8 cellular contexts compared by ENCODE assay signal in genomic region chr2:56183643-56184499, GRCh38. TPM values are rescaled to one million over a fixed set of nuclear protein-coding genes. Genes with fewer than 3 reads are reported as not detected.
A peak's percentile ranks its signal among the peaks of the same experiment; 100 is the strongest.
DNase-seq lines count a peak whose midpoint lies in the region; ATAC-seq and TF ChIP-seq lines count a peak whose summit lies in the region.

TSS of gene CCDC85A (plus strand) at chr2:56183990. CDS start at chr2:56184625, 635 bp downstream.

- CTCF ChIA-PET in naive thymus-derived CD4-positive, alpha-beta T cell (lab: Charles Lee): no interaction called here

- H3K4me2 ChIP-seq in OCI-LY1 (ENCODE audit: low read length): peak within 1 kb of the TSS; percentile 71
- H3K4me2 ChIP-seq in fibroblast of lung (ENCODE audit: extremely low read depth, insufficient read depth, low read length): peak within 1 kb of the TSS; percentile 79

- H4K20me1 ChIP-seq in OCI-LY1 (ENCODE audit: insufficient read depth, low read length) (no peaks in the 10 kb centered on the region), fibroblast of lung (ENCODE audit: control insufficient read depth, extremely low read depth, insufficient read depth, low read length) (no peaks in the 10 kb centered on the region)

- peak; percentile 92 for DNase-seq in DMS53 (lab: John Stamatoyannopoulos, UW)
- DNase-seq in activated T-cell treated with anti-CD3 and anti-CD28 coated beads, Interleukin-2, amount 50 U/mL, for 48 hours: peak; percentile 75 to 82
- DNase-seq in fibroblast of lung (ENCODE audit: low read depth in 2 of 2): peak; percentile 71 to 80
- DNase-seq in naive thymus-derived CD4-positive, alpha-beta T cell: peak in 8 of 9 donors; percentile 9 to 77 (median 29)
- peak; percentile 69 to 74 for DNase-seq in stimulated activated naive CD8-positive, alpha-beta T cell treated with anti-CD3 and anti-CD28 coated beads, Interleukin-15, amount 100 ng/mL, for 72 hours

- H3K79me2 ChIP-seq in OCI-LY1 (ENCODE audit: insufficient read depth, low read length) (no peaks in the 10 kb centered on the region), fibroblast of lung (ENCODE audit: control insufficient read depth, insufficient read depth, low read length) (no peaks in the 10 kb centered on the region)

- H3K27me3 Mint-ChIP-seq in naive thymus-derived CD4-positive, alpha-beta T cell: peaks cover 56 to 72% (median 67%) of the 10 kb centered on the region in 5 donors
- H3K27me3 Mint-ChIP-seq in stimulated activated naive CD8-positive, alpha-beta T cell treated with anti-CD3 and anti-CD28 coated beads, Interleukin-15, amount 100 ng/mL, for 72 hours: peaks cover 72% of the 10 kb centered on the region

- H2AFZ ChIP-seq in OCI-LY1 (ENCODE audit: low read length): no peak within 1 kb of the TSS
- peak within 1 kb of the TSS; percentile 41 for H2AFZ ChIP-seq in fibroblast of lung (ENCODE audit: low read length)

- TF ChIP-seq CTCF in OCI-LY1 (IDR thresholded peaks at IDR 0.05; ENCODE audit: low read length): peak; percentile 88
- TF ChIP-seq CTCF in fibroblast of lung (conservative IDR thresholded peaks at IDR 0.05 in 1 of 2, IDR thresholded peaks at IDR 0.05 in 1 of 2; ENCODE audit: low read depth in 1 of 2, low read length in 2 of 2): peak; percentile 52 to 83

- peaks cover 0 to 20% (median 9%) of the 10 kb centered on the region in 7 donors for H3K4me1 Mint-ChIP-seq in naive thymus-derived CD4-positive, alpha-beta T cell
- peaks cover 7% of the 10 kb centered on the region for H3K4me1 Mint-ChIP-seq in stimulated activated naive CD8-positive, alpha-beta T cell treated with anti-CD3 and anti-CD28 coated beads, Interleukin-15, amount 100 ng/mL, for 72 hours

- peak; percentile 95 for ATAC-seq in GM21529 (IDR thresholded peaks at IDR 0.05; ENCODE audit: unreplicated experiment)
- peak; percentile 75 for ATAC-seq in naive thymus-derived CD4-positive, alpha-beta T cell
- ATAC-seq in stimulated activated naive CD8-positive, alpha-beta T cell treated with anti-CD3 and anti-CD28 coated beads, Interleukin-15, amount 100 ng/mL, for 72 hours: peak; percentile 90

- no peaks in the 10 kb centered on the region for H3K9me2 ChIP-seq in OCI-LY1 (ENCODE audit: low read depth, low read length)

- H3K27ac ChIP-seq in HUES64 (ENCODE audit: low read depth, low read length) (no peak within 1 kb of the TSS), OCI-LY1 (ENCODE audit: low read depth, low read length, poor library complexity, severe bottlenecking) (no peak within 1 kb of the TSS), fibroblast of lung (ENCODE audit: insufficient read depth, low read length) (no peak within 1 kb of the TSS)
- H3K27ac ChIP-seq in naive thymus-derived CD4-positive, alpha-beta T cell (ENCODE audit: low read depth, low read length): no peak within 1 kb of the TSS

- H3K9me3 ChIP-seq in HUES64 (ENCODE audit: insufficient read depth, low read depth, low read length) (no peaks in the 10 kb centered on the region), OCI-LY1 (ENCODE audit: low read length) (no peaks in the 10 kb centered on the region), fibroblast of lung (ENCODE audit: control insufficient read depth, insufficient read depth, low read depth, low read length) (no peaks in the 10 kb centered on the region)
- no peaks in the 10 kb centered on the region for H3K9me3 ChIP-seq in naive thymus-derived CD4-positive, alpha-beta T cell (ENCODE audit: control insufficient read depth in 2 of 3, low read length in 3 of 3)

- H3K9me3 Mint-ChIP-seq in naive thymus-derived CD4-positive, alpha-beta T cell: no peaks in the 10 kb centered on the region
- no peaks in the 10 kb centered on the region for H3K9me3 Mint-ChIP-seq in stimulated activated naive CD8-positive, alpha-beta T cell treated with anti-CD3 and anti-CD28 coated beads, Interleukin-15, amount 100 ng/mL, for 72 hours

- no peak within 1 kb of the TSS for H3K27ac Mint-ChIP-seq in naive thymus-derived CD4-positive, alpha-beta T cell
- H3K27ac Mint-ChIP-seq in stimulated activated naive CD8-positive, alpha-beta T cell treated with anti-CD3 and anti-CD28 coated beads, Interleukin-15, amount 100 ng/mL, for 72 hours: peak within 1 kb of the TSS in 1 of 2 donors; percentile 14

- H3K36me3 Mint-ChIP-seq in naive thymus-derived CD4-positive, alpha-beta T cell: peaks cover 0 to 6% (median 0%) of the 10 kb centered on the region in 5 donors

- WGBS in HUES64: 1% methylated on average over 86 of the region's 86 CpGs

- H3K9ac ChIP-seq in HUES64 (ENCODE audit: low read depth, low read length): no peak within 1 kb of the TSS; the same call in 1 of the 2 replicates
- H3K9ac ChIP-seq in OCI-LY1 (ENCODE audit: low read length): no peak within 1 kb of the TSS
- no peak within 1 kb of the TSS for H3K9ac ChIP-seq in fibroblast of lung (ENCODE audit: insufficient read depth, low read length)

- H3K36me3 ChIP-seq in HUES64 (ENCODE audit: insufficient read depth, low read length) (no peaks in the 10 kb centered on the region), OCI-LY1 (ENCODE audit: insufficient read depth, low read length) (no peaks in the 10 kb centered on the region), fibroblast of lung (ENCODE audit: control insufficient read depth, insufficient read depth, low read length) (no peaks in the 10 kb centered on the region)
- H3K36me3 ChIP-seq in naive thymus-derived CD4-positive, alpha-beta T cell (ENCODE audit: control insufficient read depth in 2 of 3, insufficient read depth in 3 of 3, low read length in 3 of 3): no peaks in the 10 kb centered on the region

- POLR2A ChIA-PET in naive thymus-derived CD4-positive, alpha-beta T cell (lab: Charles Lee): no interaction called here

- H3K4me1 ChIP-seq in HUES64 (ENCODE audit: insufficient read depth, low read length) (peaks cover 12% of the 10 kb centered on the region; the same call in 1 of the 2 replicates), OCI-LY1 (ENCODE audit: insufficient read depth, low read length, severe bottlenecking) (no peaks in the 10 kb centered on the region), fibroblast of lung (ENCODE audit: control insufficient read depth, extremely low read depth, insufficient read depth, low read length) (no peaks in the 10 kb centered on the region)
- no peaks in the 10 kb centered on the region for H3K4me1 ChIP-seq in naive thymus-derived CD4-positive, alpha-beta T cell (ENCODE audit: control insufficient read depth in 2 of 2, insufficient read depth in 2 of 2, low read length in 2 of 2)

- H3K4me3 Mint-ChIP-seq in naive thymus-derived CD4-positive, alpha-beta T cell: peak within 1 kb of the TSS; percentile 27 to 80 (median 56)
- H3K4me3 Mint-ChIP-seq in stimulated activated naive CD8-positive, alpha-beta T cell treated with anti-CD3 and anti-CD28 coated beads, Interleukin-15, amount 100 ng/mL, for 72 hours: peak within 1 kb of the TSS in 1 of 2 donors; percentile 67

- peaks cover 100% of the 10 kb centered on the region for H3K27me3 ChIP-seq in HUES64 (ENCODE audit: insufficient read depth, low read length)
- 0 out of 2 replicates have a peak, but pooled peaks cover 5% of the 10 kb centered on the region for H3K27me3 ChIP-seq in OCI-LY1 (ENCODE audit: insufficient read depth, low read length)
- H3K27me3 ChIP-seq in fibroblast of lung (ENCODE audit: control insufficient read depth, insufficient read depth, low read length): peaks cover 19% of the 10 kb centered on the region
- H3K27me3 ChIP-seq in naive thymus-derived CD4-positive, alpha-beta T cell (ENCODE audit: control insufficient read depth in 2 of 2, insufficient read depth in 2 of 2, low read length in 2 of 2): peaks cover 0 to 7% of the 10 kb centered on the region in 2 donors

- H3F3A ChIP-seq in OCI-LY1 (ENCODE audit: insufficient read depth, low read length): no peaks in the 10 kb centered on the region

- H3K4me3 ChIP-seq in HUES64 (ENCODE audit: low read length) (peak within 1 kb of the TSS; percentile 60), OCI-LY1 (ENCODE audit: low read depth, low read length, poor library complexity, severe bottlenecking) (peak within 1 kb of the TSS; percentile 49), fibroblast of lung (replicated peaks in 1 of 4; ENCODE audit: control extremely low read depth in 1 of 4, insufficient read depth in 1 of 4, low read depth in 3 of 4, low read length in 4 of 4) (peak within 1 kb of the TSS in 3 of 4 experiments; percentile 22 to 53 (median 47))
- H3K4me3 ChIP-seq in naive thymus-derived CD4-positive, alpha-beta T cell (ENCODE audit: low read length): no peak within 1 kb of the TSS

- intact Hi-C loops in naive thymus-derived CD4-positive, alpha-beta T cell (cut with micrococcal nuclease): loop anchor here in 1 of 2 donors (1.0 to 5.0 kb wide), 3 partner anchors 563 to 1332 kb away; no protein-coding TSS in a partner anchor

RNA-seq across cellular contexts. Expression of gene CCDC85A, which starts in this region (rescaled TPM):
- polyA plus RNA-seq in HUES64 (2013, experiment 1 of 2): not detected
- 0.25 TPM for polyA plus RNA-seq in HUES64 (2013, experiment 2 of 2)
- not detected in 2 replicates for total RNA-seq in fibroblast of lung
- polyA plus RNA-seq in fibroblast of lung: 0.03 and 0.05 TPM in 2 replicates
- 0.08 and 0.12 TPM in 2 replicates for polyA plus RNA-seq in fibroblast of lung (2012)
- not detected in 2 replicates for polyA minus RNA-seq in fibroblast of lung (ENCODE audit: low replicate concordance)
- not detected for total RNA-seq in naive thymus-derived CD4-positive, alpha-beta T cell
- not detected for polyA plus RNA-seq in naive thymus-derived CD4-positive, alpha-beta T cell

Comparison
In these comparisons a context has a peak if more than half of its experiments do, and no peak if none do; other contexts are left out.
1. Peak in DNase-seq, H3K4me3 ChIP-seq and H3K4me2 ChIP-seq in fibroblast of lung; RNA of the gene not detected or under 1 TPM.
2. Peak in DNase-seq and ATAC-seq in naive thymus-derived CD4-positive, alpha-beta T cell; RNA of the gene not detected or under 1 TPM.
3. DNase-seq: peak in every context shown above with its lines; median percentile 92 in DMS53; 78 in activated T-cell treated with anti-CD3 and anti-CD28 coated beads, Interleukin-2, amount 50 U/mL, for 48 hours; 76 in fibroblast of lung; 72 in stimulated activated naive CD8-positive, alpha-beta T cell treated with anti-CD3 and anti-CD28 coated beads, Interleukin-15, amount 100 ng/mL, for 72 hours; 29 in naive thymus-derived CD4-positive, alpha-beta T cell.